ENCODE assay signal across 8 cellular contexts in the genomic region with DNA sequence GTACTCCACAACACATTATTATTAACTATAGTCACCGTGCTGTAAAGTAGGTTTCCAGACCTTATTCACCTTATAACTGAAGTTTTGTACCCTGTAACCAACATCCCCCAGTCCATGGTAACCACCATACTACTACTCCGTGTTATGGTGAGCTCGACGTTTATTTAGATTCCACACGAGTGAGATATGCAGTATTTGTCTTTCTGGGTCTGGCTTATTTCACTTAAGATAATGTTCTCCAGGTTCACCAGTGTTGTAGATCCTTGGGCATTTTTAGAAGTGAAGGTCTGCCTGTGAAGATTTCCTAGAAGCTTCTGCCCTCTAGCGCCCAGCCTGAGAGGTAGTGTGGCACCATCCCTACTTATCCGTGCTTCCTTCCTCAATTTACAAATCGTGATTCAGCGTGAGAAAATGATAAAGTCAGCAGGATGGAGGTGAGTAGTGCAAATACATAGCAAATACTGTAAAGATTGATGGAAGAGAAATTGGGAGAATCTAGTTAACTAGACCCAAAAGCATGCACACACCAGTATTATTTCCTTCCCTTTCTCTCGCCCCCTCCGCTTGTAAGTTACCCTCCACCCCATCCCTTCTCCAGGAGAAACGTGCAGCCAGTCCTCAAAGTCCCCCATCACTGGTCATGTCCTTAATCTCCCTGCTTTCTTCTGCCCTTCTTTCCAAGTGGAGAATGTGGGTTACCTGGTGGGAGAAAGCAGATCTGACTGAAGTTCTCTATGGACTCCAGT. TPM values are rescaled to one million over a fixed set of nuclear protein-coding genes. Genes with fewer than 3 reads are reported as not detected.
DNase-seq lines count a peak whose midpoint lies in the region; ATAC-seq and TF ChIP-seq lines count a peak whose summit lies in the region.

No MANE protein-coding gene starts in this region.

- peak overlapping the region in 1 of 3 experiments; percentile 4 for H3K27ac Mint-ChIP-seq in nephron

- no peaks in the 10 kb centered on the region for H3K9me3 Mint-ChIP-seq in nephron

- DNase-seq in BJ (ENCODE audit: low read depth) (no peak), NCI-H1694 treated with DMSO at 0.1 percent for 48 hours (lab: John Stamatoyannopoulos, UW) (peak; percentile 100), WERI-Rb-1 (peak; percentile 62), esophagus muscularis mucosa (ENCODE audit: extremely low spot score) (no peak), vagina (ENCODE audit: extremely low spot score in 2 of 2) (no peak)

- WGBS in esophagus muscularis mucosa = 24% methylated on average over 12 of the region's 12 CpGs

- TF ChIP-seq POLR2A in esophagus muscularis mucosa (IDR thresholded peaks at IDR 0.05; ENCODE audit: low read depth) (no peak), vagina (IDR thresholded peaks at IDR 0.05) (no peak)

- H3K9me3 ChIP-seq in WERI-Rb-1 (ENCODE audit: severe bottlenecking) (no peaks in the 10 kb centered on the region), esophagus muscularis mucosa (no peaks in the 10 kb centered on the region), vagina (no peaks in the 10 kb centered on the region)

- no peak overlapping the region for H3K4me3 Mint-ChIP-seq in nephron

- H3K27me3 ChIP-seq in BJ (ENCODE audit: control insufficient read depth, insufficient read depth, low read length) (no peaks in the 10 kb centered on the region), WERI-Rb-1 (ENCODE audit: insufficient read depth, low read depth, severe bottlenecking) (no peaks in the 10 kb centered on the region), esophagus muscularis mucosa (no peaks in the 10 kb centered on the region), vagina (no peaks in the 10 kb centered on the region)

- H3K27me3 Mint-ChIP-seq in nephron (ENCODE audit: low read depth) = no peaks in the 10 kb centered on the region

- TF ChIP-seq CTCF in BJ (IDR thresholded peaks at IDR 0.05; ENCODE audit: insufficient read depth, low read depth, low read length) = peak; percentile 84
- TF ChIP-seq CTCF in WERI-Rb-1 (IDR thresholded peaks at IDR 0.05; ENCODE audit: low read depth, low read length) = peak; percentile 90
- TF ChIP-seq CTCF in esophagus muscularis mucosa (IDR thresholded peaks at IDR 0.05) = peak; percentile 72 to 77 (median 73)
- TF ChIP-seq CTCF in nephron (IDR thresholded peaks at IDR 0.05; ENCODE audit: unreplicated experiment in 3 of 3) = peak; percentile 64 to 69 (median 66)
- peak; percentile 18 to 67 (median 55) for TF ChIP-seq CTCF in vagina (IDR thresholded peaks at IDR 0.05)

- H3K36me3 ChIP-seq in BJ (ENCODE audit: control insufficient read depth, insufficient read depth, low read length) = no peaks in the 10 kb centered on the region
- no peaks in the 10 kb centered on the region for H3K36me3 ChIP-seq in WERI-Rb-1
- no peaks in the 10 kb centered on the region for H3K36me3 ChIP-seq in esophagus muscularis mucosa
- H3K36me3 ChIP-seq in vagina = no peaks in the 10 kb centered on the region

- no peak overlapping the region for H3K27ac ChIP-seq in WERI-Rb-1
- H3K27ac ChIP-seq in esophagus muscularis mucosa (replicated peaks in 1 of 4) = no peak overlapping the region
- H3K27ac ChIP-seq in vagina = no peak overlapping the region

- H3K4me1 ChIP-seq in esophagus muscularis mucosa (peaks cover 0 to 12% (median 9%) of the 10 kb centered on the region in 4 donors), vagina (no peaks in the 10 kb centered on the region)

- no peak for TF ChIP-seq EP300 in esophagus muscularis mucosa (IDR thresholded peaks at IDR 0.05)

- POLR2A ChIA-PET in BJ (lab: Charles Lee) = no interaction called here

- CTCF ChIA-PET in BJ (lab: Yijun Ruan, JAX) = interaction anchor here (0.6 to 2.9 kb wide), 11 partner anchors 10 to 428 kb away, joined by 3 to 12 read pairs (median 5); a partner anchor contains a TSS

- no peak overlapping the region for H3K4me3 ChIP-seq in BJ (ENCODE audit: low read depth, low read length)
- H3K4me3 ChIP-seq in WERI-Rb-1 (ENCODE audit: low read depth, low read length) = no peak overlapping the region
- no peak overlapping the region for H3K4me3 ChIP-seq in esophagus muscularis mucosa
- no peak overlapping the region for H3K4me3 ChIP-seq in vagina

- H3K4me1 Mint-ChIP-seq in nephron = peaks cover 6% of the 10 kb centered on the region

- intact Hi-C loops in esophagus muscularis mucosa (cut with DNase I) = loop anchor here (1.0 to 5.0 kb wide), 2 partner anchors 58 to 232 kb away; no protein-coding TSS in a partner anchor
- intact Hi-C loops in vagina (cut with DNase I) = no loop called here

- ATAC-seq in GM19351 (IDR thresholded peaks at IDR 0.05; ENCODE audit: unreplicated experiment) (peak; percentile 77), HG02588 (IDR thresholded peaks at IDR 0.05; ENCODE audit: unreplicated experiment) (no peak)

- H3K36me3 Mint-ChIP-seq in nephron (ENCODE audit: low read depth) = no peaks in the 10 kb centered on the region

RNA-seq across cellular contexts. Expression of a gene that starts 36.0 kb away (rescaled TPM):
- 1.9 and 2.3 TPM in 2 replicates for polyA plus RNA-seq in BJ (2011; rRNA removed)
- polyA minus RNA-seq in BJ (2011; rRNA and poly(A)+ RNA removed) = 6.5 and 7.3 TPM in 2 replicates
- total RNA-seq in esophagus muscularis mucosa (1 to 10 TPM; 5.3 to 6.6 (median 6.2) TPM), vagina (12.3 TPM)

Comparison
In these comparisons a context has a peak if more than half of its experiments do, and no peak if none do; other contexts are left out.
1. DNase-seq: peak in NCI-H1694 treated with DMSO at 0.1 percent for 48 hours (single experiment) and WERI-Rb-1 (single experiment); none in BJ (single experiment), esophagus muscularis mucosa (single experiment) and vagina (0 of 2).
2. Peak in every context shown above with its lines, with median percentiles within 50 percentile points of each other: CTCF ChIP-seq.